1 cellular context compared by ENCODE assay signal in the genomic region with DNA sequence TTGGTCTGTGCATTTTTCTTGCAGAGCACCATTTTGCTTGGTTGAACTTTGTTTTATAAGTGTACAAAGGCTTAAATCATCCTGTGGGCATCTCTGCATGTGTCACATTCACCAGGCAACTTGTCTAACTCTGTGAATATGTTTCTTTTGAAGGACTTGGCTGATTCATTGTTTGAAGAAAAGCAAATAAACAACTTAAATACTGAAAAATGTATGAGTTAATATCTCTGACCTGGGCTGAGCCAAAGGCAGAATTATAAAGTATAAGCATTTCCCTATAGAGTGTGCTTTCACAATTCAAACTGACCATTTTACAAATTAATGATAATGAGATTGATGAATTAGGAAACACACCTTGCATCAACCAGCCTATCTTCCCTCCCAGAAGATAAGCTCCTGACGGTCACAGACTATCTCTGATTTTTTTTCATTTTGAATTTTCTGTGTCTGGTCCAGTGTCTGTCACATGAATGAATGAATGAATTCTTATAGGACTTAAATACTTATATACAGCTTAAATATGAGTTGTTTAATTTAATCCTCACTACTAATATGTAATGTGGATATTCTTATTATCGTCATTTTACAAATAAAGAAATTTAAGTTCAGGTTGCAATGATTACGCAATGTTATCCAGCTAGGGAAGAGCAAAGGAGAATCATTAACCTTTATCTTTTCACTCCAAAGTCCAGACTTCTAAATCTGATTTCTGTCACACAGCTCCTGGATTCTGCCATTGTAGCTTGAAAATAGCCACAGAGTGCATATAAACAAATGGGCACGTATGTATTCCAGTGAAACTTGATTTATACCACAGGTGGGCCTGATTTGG.
TF ChIP-seq lines count a peak whose summit lies in the region.

No MANE protein-coding gene starts in this region.

TF ChIP-seq in HepG2, 621 proteins besides CTCF, POLR2A, EP300 and RAD21 (continued from another document and continues in another):
- TF ChIP-seq PAX8 (CRISPR knock-in tag; IDR thresholded peaks at IDR 0.05; ENCODE audit: borderline replicate concordance) (no peak), CENPT (CRISPR knock-in tag; IDR thresholded peaks at IDR 0.05; ENCODE audit: low read depth) (no peak), REL (CRISPR knock-in tag; conservative IDR thresholded peaks at IDR 0.05) (no peak), ARNTL (CRISPR knock-in tag; IDR thresholded peaks at IDR 0.05) (no peak), ZNF292 (CRISPR knock-in tag; IDR thresholded peaks at IDR 0.05; ENCODE audit: borderline replicate concordance, low read depth) (peak; percentile 48; the same call in 1 of the 2 replicates), ZNF563 (CRISPR knock-in tag; IDR thresholded peaks at IDR 0.05) (no peak), NFIC (IDR thresholded peaks at IDR 0.05; ENCODE audit: low read length) (peak; percentile 69; the same call in 1 of the 2 replicates), KDM3A (CRISPR knock-in tag; IDR thresholded peaks at IDR 0.05; ENCODE audit: low read depth) (no peak), ZNF761 (CRISPR knock-in tag; conservative IDR thresholded peaks at IDR 0.05) (no peak), ZNF772 (CRISPR knock-in tag; IDR thresholded peaks at IDR 0.05) (no peak), DNMT3B (CRISPR knock-in tag; conservative IDR thresholded peaks at IDR 0.05) (no peak), EZH2 (conservative IDR thresholded peaks at IDR 0.05; ENCODE audit: low read depth, low read length) (no peak), ZFAT (CRISPR knock-in tag; conservative IDR thresholded peaks at IDR 0.05) (no peak), MBD4 (IDR thresholded peaks at IDR 0.05; ENCODE audit: borderline replicate concordance, low read length) (peak; percentile 85; the same call in 1 of the 2 replicates), ZNF24 (IDR thresholded peaks at IDR 0.05) (peak; percentile 87), HNF4A (CRISPR knock-in tag; IDR thresholded peaks at IDR 0.05) (peak; percentile 89), ZNF652 (CRISPR knock-in tag; IDR thresholded peaks at IDR 0.05; ENCODE audit: borderline replicate concordance, low read depth) (no peak; the same call in 1 of the 2 replicates), ZNF589 (CRISPR knock-in tag; conservative IDR thresholded peaks at IDR 0.05) (no peak), POLR2G (IDR thresholded peaks at IDR 0.05; ENCODE audit: low read depth, low read length) (no peak; the same call in none of the 2 replicates), MED1 (CRISPR knock-in tag; IDR thresholded peaks at IDR 0.05) (peak; percentile 87), SIX4 (CRISPR knock-in tag; IDR thresholded peaks at IDR 0.05) (peak; percentile 56; the same call in 1 of the 2 replicates), MYNN (CRISPR knock-in tag; IDR thresholded peaks at IDR 0.05; ENCODE audit: low read depth) (no peak), U2AF2 (IDR thresholded peaks at IDR 0.05; ENCODE audit: low read depth, low read length) (no peak), MATR3 (CRISPR knock-in tag; IDR thresholded peaks at IDR 0.05) (no peak), NFE2 (CRISPR knock-in tag; IDR thresholded peaks at IDR 0.05) (no peak), GFI1 (CRISPR knock-in tag; IDR thresholded peaks at IDR 0.05; ENCODE audit: borderline replicate concordance) (peak; percentile 91), ISL2 (CRISPR knock-in tag; IDR thresholded peaks at IDR 0.05) (peak; percentile 52; the same call in 1 of the 2 replicates), POLR2AphosphoS5 (IDR thresholded peaks at IDR 0.05; ENCODE audit: low read depth, low read length) (peak; percentile 71), ZFP36 (IDR thresholded peaks at IDR 0.05; ENCODE audit: borderline replicate concordance, low read depth, low read length, partially characterized antibody) (no peak)
- TF ChIP-seq, protein P1, sequence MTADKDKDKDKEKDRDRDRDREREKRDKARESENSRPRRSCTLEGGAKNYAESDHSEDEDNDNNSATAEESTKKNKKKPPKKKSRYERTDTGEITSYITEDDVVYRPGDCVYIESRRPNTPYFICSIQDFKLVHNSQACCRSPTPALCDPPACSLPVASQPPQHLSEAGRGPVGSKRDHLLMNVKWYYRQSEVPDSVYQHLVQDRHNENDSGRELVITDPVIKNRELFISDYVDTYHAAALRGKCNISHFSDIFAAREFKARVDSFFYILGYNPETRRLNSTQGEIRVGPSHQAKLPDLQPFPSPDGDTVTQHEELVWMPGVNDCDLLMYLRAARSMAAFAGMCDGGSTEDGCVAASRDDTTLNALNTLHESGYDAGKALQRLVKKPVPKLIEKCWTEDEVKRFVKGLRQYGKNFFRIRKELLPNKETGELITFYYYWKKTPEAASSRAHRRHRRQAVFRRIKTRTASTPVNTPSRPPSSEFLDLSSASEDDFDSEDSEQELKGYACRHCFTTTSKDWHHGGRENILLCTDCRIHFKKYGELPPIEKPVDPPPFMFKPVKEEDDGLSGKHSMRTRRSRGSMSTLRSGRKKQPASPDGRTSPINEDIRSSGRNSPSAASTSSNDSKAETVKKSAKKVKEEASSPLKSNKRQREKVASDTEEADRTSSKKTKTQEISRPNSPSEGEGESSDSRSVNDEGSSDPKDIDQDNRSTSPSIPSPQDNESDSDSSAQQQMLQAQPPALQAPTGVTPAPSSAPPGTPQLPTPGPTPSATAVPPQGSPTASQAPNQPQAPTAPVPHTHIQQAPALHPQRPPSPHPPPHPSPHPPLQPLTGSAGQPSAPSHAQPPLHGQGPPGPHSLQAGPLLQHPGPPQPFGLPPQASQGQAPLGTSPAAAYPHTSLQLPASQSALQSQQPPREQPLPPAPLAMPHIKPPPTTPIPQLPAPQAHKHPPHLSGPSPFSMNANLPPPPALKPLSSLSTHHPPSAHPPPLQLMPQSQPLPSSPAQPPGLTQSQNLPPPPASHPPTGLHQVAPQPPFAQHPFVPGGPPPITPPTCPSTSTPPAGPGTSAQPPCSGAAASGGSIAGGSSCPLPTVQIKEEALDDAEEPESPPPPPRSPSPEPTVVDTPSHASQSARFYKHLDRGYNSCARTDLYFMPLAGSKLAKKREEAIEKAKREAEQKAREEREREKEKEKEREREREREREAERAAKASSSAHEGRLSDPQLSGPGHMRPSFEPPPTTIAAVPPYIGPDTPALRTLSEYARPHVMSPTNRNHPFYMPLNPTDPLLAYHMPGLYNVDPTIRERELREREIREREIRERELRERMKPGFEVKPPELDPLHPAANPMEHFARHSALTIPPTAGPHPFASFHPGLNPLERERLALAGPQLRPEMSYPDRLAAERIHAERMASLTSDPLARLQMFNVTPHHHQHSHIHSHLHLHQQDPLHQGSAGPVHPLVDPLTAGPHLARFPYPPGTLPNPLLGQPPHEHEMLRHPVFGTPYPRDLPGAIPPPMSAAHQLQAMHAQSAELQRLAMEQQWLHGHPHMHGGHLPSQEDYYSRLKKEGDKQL (CRISPR knock-in tag; IDR thresholded peaks at IDR 0.05; ENCODE audit: low read depth): peak; percentile 57; the same call in 1 of the 2 replicates
- TF ChIP-seq, protein P2, sequence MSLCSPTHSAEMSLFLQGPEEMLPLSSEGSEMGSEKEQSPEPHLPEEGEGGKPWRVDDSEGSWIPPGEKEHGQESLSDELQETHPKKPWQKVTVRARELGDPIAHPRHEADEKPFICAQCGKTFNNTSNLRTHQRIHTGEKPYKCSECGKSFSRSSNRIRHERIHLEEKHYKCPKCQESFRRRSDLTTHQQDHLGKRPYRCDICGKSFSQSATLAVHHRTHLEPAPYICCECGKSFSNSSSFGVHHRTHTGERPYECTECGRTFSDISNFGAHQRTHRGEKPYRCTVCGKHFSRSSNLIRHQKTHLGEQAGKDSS (CRISPR knock-in tag; IDR thresholded peaks at IDR 0.05; ENCODE audit: borderline replicate concordance, low read depth): no peak
- TF ChIP-seq, protein P3, sequence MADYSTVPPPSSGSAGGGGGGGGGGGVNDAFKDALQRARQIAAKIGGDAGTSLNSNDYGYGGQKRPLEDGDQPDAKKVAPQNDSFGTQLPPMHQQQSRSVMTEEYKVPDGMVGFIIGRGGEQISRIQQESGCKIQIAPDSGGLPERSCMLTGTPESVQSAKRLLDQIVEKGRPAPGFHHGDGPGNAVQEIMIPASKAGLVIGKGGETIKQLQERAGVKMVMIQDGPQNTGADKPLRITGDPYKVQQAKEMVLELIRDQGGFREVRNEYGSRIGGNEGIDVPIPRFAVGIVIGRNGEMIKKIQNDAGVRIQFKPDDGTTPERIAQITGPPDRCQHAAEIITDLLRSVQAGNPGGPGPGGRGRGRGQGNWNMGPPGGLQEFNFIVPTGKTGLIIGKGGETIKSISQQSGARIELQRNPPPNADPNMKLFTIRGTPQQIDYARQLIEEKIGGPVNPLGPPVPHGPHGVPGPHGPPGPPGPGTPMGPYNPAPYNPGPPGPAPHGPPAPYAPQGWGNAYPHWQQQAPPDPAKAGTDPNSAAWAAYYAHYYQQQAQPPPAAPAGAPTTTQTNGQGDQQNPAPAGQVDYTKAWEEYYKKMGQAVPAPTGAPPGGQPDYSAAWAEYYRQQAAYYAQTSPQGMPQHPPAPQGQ (CRISPR knock-in tag; IDR thresholded peaks at IDR 0.05; ENCODE audit: borderline replicate concordance): no peak
- TF ChIP-seq, protein P4, sequence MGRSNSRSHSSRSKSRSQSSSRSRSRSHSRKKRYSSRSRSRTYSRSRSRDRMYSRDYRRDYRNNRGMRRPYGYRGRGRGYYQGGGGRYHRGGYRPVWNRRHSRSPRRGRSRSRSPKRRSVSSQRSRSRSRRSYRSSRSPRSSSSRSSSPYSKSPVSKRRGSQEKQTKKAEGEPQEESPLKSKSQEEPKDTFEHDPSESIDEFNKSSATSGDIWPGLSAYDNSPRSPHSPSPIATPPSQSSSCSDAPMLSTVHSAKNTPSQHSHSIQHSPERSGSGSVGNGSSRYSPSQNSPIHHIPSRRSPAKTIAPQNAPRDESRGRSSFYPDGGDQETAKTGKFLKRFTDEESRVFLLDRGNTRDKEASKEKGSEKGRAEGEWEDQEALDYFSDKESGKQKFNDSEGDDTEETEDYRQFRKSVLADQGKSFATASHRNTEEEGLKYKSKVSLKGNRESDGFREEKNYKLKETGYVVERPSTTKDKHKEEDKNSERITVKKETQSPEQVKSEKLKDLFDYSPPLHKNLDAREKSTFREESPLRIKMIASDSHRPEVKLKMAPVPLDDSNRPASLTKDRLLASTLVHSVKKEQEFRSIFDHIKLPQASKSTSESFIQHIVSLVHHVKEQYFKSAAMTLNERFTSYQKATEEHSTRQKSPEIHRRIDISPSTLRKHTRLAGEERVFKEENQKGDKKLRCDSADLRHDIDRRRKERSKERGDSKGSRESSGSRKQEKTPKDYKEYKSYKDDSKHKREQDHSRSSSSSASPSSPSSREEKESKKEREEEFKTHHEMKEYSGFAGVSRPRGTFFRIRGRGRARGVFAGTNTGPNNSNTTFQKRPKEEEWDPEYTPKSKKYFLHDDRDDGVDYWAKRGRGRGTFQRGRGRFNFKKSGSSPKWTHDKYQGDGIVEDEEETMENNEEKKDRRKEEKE (IDR thresholded peaks at IDR 0.05): no peak
- TF ChIP-seq, protein P5, sequence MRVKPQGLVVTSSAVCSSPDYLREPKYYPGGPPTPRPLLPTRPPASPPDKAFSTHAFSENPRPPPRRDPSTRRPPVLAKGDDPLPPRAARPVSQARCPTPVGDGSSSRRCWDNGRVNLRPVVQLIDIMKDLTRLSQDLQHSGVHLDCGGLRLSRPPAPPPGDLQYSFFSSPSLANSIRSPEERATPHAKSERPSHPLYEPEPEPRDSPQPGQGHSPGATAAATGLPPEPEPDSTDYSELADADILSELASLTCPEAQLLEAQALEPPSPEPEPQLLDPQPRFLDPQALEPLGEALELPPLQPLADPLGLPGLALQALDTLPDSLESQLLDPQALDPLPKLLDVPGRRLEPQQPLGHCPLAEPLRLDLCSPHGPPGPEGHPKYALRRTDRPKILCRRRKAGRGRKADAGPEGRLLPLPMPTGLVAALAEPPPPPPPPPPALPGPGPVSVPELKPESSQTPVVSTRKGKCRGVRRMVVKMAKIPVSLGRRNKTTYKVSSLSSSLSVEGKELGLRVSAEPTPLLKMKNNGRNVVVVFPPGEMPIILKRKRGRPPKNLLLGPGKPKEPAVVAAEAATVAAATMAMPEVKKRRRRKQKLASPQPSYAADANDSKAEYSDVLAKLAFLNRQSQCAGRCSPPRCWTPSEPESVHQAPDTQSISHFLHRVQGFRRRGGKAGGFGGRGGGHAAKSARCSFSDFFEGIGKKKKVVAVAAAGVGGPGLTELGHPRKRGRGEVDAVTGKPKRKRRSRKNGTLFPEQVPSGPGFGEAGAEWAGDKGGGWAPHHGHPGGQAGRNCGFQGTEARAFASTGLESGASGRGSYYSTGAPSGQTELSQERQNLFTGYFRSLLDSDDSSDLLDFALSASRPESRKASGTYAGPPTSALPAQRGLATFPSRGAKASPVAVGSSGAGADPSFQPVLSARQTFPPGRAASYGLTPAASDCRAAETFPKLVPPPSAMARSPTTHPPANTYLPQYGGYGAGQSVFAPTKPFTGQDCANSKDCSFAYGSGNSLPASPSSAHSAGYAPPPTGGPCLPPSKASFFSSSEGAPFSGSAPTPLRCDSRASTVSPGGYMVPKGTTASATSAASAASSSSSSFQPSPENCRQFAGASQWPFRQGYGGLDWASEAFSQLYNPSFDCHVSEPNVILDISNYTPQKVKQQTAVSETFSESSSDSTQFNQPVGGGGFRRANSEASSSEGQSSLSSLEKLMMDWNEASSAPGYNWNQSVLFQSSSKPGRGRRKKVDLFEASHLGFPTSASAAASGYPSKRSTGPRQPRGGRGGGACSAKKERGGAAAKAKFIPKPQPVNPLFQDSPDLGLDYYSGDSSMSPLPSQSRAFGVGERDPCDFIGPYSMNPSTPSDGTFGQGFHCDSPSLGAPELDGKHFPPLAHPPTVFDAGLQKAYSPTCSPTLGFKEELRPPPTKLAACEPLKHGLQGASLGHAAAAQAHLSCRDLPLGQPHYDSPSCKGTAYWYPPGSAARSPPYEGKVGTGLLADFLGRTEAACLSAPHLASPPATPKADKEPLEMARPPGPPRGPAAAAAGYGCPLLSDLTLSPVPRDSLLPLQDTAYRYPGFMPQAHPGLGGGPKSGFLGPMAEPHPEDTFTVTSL (CRISPR knock-in tag; IDR thresholded peaks at IDR 0.05; ENCODE audit: borderline replicate concordance): peak; percentile 73; the same call in 1 of the 2 replicates
- TF ChIP-seq, protein P6, sequence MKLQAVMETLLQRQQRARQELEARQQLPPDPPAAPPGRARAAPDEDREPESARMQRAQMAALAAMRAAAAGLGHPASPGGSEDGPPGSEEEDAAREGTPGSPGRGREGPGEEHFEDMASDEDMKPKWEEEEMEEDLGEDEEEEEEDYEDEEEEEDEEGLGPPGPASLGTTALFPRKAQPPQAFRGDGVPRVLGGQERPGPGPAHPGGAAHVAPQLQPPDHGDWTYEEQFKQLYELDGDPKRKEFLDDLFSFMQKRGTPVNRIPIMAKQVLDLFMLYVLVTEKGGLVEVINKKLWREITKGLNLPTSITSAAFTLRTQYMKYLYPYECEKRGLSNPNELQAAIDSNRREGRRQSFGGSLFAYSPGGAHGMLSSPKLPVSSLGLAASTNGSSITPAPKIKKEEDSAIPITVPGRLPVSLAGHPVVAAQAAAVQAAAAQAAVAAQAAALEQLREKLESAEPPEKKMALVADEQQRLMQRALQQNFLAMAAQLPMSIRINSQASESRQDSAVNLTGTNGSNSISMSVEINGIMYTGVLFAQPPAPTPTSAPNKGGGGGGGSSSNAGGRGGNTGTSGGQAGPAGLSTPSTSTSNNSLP (IDR thresholded peaks at IDR 0.05; ENCODE audit: low read depth, low read length): peak; percentile 94
